16 cellular contexts compared by ENCODE assay signal in the genomic region with DNA sequence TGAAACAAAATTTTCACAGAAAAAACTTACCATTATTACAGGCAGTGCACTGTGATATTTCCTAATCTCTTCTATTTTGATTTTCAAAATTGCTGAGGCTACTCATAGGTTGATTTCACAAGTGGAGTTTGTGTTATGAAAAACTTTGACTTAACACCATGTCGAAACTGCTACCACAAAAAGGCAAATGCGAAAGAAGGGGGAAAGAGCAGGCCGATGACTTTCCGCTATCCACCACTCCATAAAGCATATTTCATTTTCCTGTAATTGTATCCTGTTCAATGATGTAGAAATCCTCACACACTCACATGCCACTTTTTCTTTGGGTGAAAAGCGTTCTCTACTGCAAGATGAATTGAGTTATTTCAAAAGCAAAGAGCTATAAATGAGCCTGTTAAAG. TPM values are rescaled to one million over a fixed set of nuclear protein-coding genes. Genes with fewer than 3 reads are reported as not detected.
"Had no signal": no experiment of that assay in that cellular context is flagged by ENCODE, and none has a peak within 500 bp of the region (broad histone marks: within the 10 kb centered on the region; RNA-seq: fewer than 3 reads in every experiment).

No MANE protein-coding gene starts in this region.

- H3K4me1 ChIP-seq: vagina had no signal

- H3K4me3 ChIP-seq: dorsolateral prefrontal cortex, left ventricle myocardium inferior, pancreas, stomach, thyroid gland, vagina had no signal

- H3K27me3 ChIP-seq: brain microvascular endothelial cell, dorsolateral prefrontal cortex, pancreas, stomach, thyroid gland, vagina had no signal

- ATAC-seq: activated naive CD4-positive, alpha-beta T cell treated with anti-CD3 and anti-CD28 coated beads, Interleukin-2, amount 50 U/mL, for 72 hours; T-helper 17 cell had no signal

- H3K27ac ChIP-seq: brain microvascular endothelial cell, dorsolateral prefrontal cortex, left ventricle myocardium inferior, pancreas, stomach, thyroid gland, vagina had no signal

- DNase-seq: activated CD4-positive, alpha-beta T cell treated with anti-CD3 and anti-CD28 coated beads, Interleukin-2, amount 50 U/mL, for 1 hour; activated CD4-positive, CD25-positive, alpha-beta regulatory T cell; brain microvascular endothelial cell; cerebellar nuclear complex; dorsolateral prefrontal cortex; kidney; left ventricle myocardium inferior; pancreas; retina; stimulated activated CD4-positive, alpha-beta T cell treated with anti-CD3 and anti-CD28 coated beads, Interleukin-4, amount 100 ng/mL, for 4 hours; stomach; T-helper 17 cell; thyroid gland had no signal

- H3K9me3 ChIP-seq: left ventricle myocardium inferior, pancreas, stomach, thyroid gland, vagina had no signal

- H3K36me3 ChIP-seq: brain microvascular endothelial cell, left ventricle myocardium inferior, pancreas, stomach, thyroid gland, vagina had no signal

RNA-seq across cellular contexts. Expression of a gene that starts 18.7 kb away (rescaled TPM):
- total RNA-seq: T-helper 17 cell had no signal
- polyA plus RNA-seq: fibroblast of lung had no signal
